Comparison of ENCODE assay signal across 11 cellular contexts in the genomic region with DNA sequence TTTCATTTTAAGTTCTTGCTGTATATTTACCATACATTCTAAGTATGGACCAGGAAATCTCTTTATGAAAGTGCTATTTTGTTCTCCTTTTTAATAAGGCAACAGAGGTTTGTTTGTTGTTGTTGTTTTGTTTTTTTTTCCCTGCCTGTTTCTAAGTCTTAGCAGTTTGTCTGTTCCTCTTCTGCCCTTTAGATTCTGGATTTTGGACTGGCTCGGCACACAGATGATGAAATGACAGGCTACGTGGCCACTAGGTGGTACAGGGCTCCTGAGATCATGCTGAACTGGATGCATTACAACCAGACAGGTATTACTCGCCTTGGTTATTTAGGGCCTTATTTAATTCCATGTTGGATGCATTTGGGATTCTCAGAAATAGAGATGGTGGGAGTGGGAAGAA. TPM values are rescaled to one million over a fixed set of nuclear protein-coding genes. Genes with fewer than 3 reads are reported as not detected.
A peak's percentile ranks its signal among the peaks of the same experiment; 100 is the strongest.
DNase-seq lines count a peak whose midpoint lies in the region; ATAC-seq, FAIRE-seq and TF ChIP-seq lines count a peak whose summit lies in the region.
"Had no signal": no experiment of that assay in that cellular context is flagged by ENCODE, and none has a peak within 500 bp of the region (broad histone marks: within the 10 kb centered on the region; RNA-seq: fewer than 3 reads in every experiment).

No MANE protein-coding gene starts in this region.

- H3K9me2 ChIP-seq in DOHH2 (replicated peaks; ENCODE audit: control insufficient read depth, low read length), result no peaks in the 10 kb centered on the region

- peaks cover 3% of the 10 kb centered on the region; the same call in 1 of the 2 replicates for H3K9me3 ChIP-seq in DOHH2 (ENCODE audit: control insufficient read depth, insufficient read depth, low read length)
- H3K9me3 ChIP-seq: Peyer's patch, sigmoid colon had no signal

- no peaks in the 10 kb centered on the region for H3K27me3 Mint-ChIP-seq in naive B cell
- H3K27me3 Mint-ChIP-seq: activated CD4-positive, alpha-beta memory T cell treated with anti-CD3 and anti-CD28 coated beads, Interleukin-2, amount 10 ng/mL, durations not matched to agents 7 days and 5 days; stimulated activated naive B cell treated with anti-CD40 and anti-IgM and Interleukin-4, amounts not matched to agents 10 μg/mL and 1 μg/mL and 100 μg/mL, for 72 hours had no signal

- no peak overlapping the region for H3K4me2 ChIP-seq in DOHH2 (ENCODE audit: low read length)

- H3K36me3 ChIP-seq in DOHH2 (ENCODE audit: control insufficient read depth, low read length) (peaks cover 54% of the 10 kb centered on the region), bronchial epithelial cell (ENCODE audit: control insufficient read depth, insufficient read depth, low read length) (peaks cover 4% of the 10 kb centered on the region)

- no peaks in the 10 kb centered on the region for H3K79me2 ChIP-seq in DOHH2 (ENCODE audit: control insufficient read depth, low read length)

- H3K4me3 ChIP-seq in DOHH2 (ENCODE audit: low read length) (no peak overlapping the region), bronchial epithelial cell (ENCODE audit: low read depth, low read length) (no peak overlapping the region)
- H3K4me3 ChIP-seq: Peyer's patch, sigmoid colon had no signal

- no peak for FAIRE-seq in bronchial epithelial cell (lab: Jason Lieb, UNC)

- H3K9me3 Mint-ChIP-seq in naive B cell, result no peaks in the 10 kb centered on the region
- H3K9me3 Mint-ChIP-seq: activated CD4-positive, alpha-beta memory T cell treated with anti-CD3 and anti-CD28 coated beads, Interleukin-2, amount 10 ng/mL, durations not matched to agents 7 days and 5 days; stimulated activated naive B cell treated with anti-CD40 and anti-IgM and Interleukin-4, amounts not matched to agents 10 μg/mL and 1 μg/mL and 100 μg/mL, for 72 hours had no signal

- POLR2A ChIA-PET in HEK293T (lab: Yijun Ruan, JAX), result no interaction called here

- CTCF ChIA-PET in HEK293T (lab: Yijun Ruan, JAX), result interaction anchor here (1.3 kb wide), 1 partner anchor 19 kb away, joined by 3 read pairs; no protein-coding TSS in a partner anchor

- H4K20me1 ChIP-seq in DOHH2 (ENCODE audit: control insufficient read depth, insufficient read depth, low read depth, low read length), result no peaks in the 10 kb centered on the region

- TF ChIP-seq CTCF in DOHH2 (IDR thresholded peaks at IDR 0.05; ENCODE audit: low read depth, low read length, poor library complexity, severe bottlenecking) (peak; percentile 53), bronchial epithelial cell (IDR thresholded peaks at IDR 0.05; ENCODE audit: insufficient read depth, low read length, severe bottlenecking) (peak; percentile 57)

- ATAC-seq in naive B cell (ENCODE audit: low read depth in 2 of 2) (peak; percentile 52 to 69), GM21529 (IDR thresholded peaks at IDR 0.05; ENCODE audit: unreplicated experiment) (no peak), GM18502 (IDR thresholded peaks at IDR 0.05; ENCODE audit: poor library complexity, unreplicated experiment) (no peak)
- ATAC-seq: stimulated activated naive B cell treated with anti-CD40 and anti-IgM and Interleukin-4, amounts not matched to agents 10 μg/mL and 1 μg/mL and 100 μg/mL, for 72 hours had no signal

- H3K4me1 Mint-ChIP-seq in naive B cell, result peaks cover 9 to 25% (median 12%) of the 10 kb centered on the region in 3 donors

- H3K27me3 ChIP-seq in DOHH2 (ENCODE audit: control insufficient read depth, low read length) (no peaks in the 10 kb centered on the region), bronchial epithelial cell (ENCODE audit: control insufficient read depth, insufficient read depth, low read length) (no peaks in the 10 kb centered on the region)
- H3K27me3 ChIP-seq: Peyer's patch, sigmoid colon had no signal

- H3F3A ChIP-seq in DOHH2 (ENCODE audit: control insufficient read depth, insufficient read depth), result no peaks in the 10 kb centered on the region; the same call in 1 of the 2 replicates

- no peaks in the 10 kb centered on the region for H3K4me1 ChIP-seq in DOHH2 (ENCODE audit: control insufficient read depth, low read length)

- H3K27ac Mint-ChIP-seq in naive B cell, result peak overlapping the region in 4 of 6 donors; percentile 12 to 80 (median 41)
- H3K27ac Mint-ChIP-seq: activated CD4-positive, alpha-beta memory T cell treated with anti-CD3 and anti-CD28 coated beads, Interleukin-2, amount 10 ng/mL, durations not matched to agents 7 days and 5 days; stimulated activated naive B cell treated with anti-CD40 and anti-IgM and Interleukin-4, amounts not matched to agents 10 μg/mL and 1 μg/mL and 100 μg/mL, for 72 hours had no signal

- DNase-seq in HEK293T (ENCODE audit: extremely low spot score) (peak; percentile 17), bronchial epithelial cell (ENCODE audit: low read depth) (peak; percentile 31), naive B cell (peak; percentile 17), GDM1 (lab: John Stamatoyannopoulos, UW) (no peak)
- DNase-seq: activated CD4-positive, alpha-beta memory T cell treated with anti-CD3 and anti-CD28 coated beads, Interleukin-2, amount 10 ng/mL, durations not matched to agents 7 days and 5 days; sigmoid colon; stimulated activated naive B cell treated with anti-CD40 and anti-IgM and Interleukin-4, amounts not matched to agents 10 μg/mL and 1 μg/mL and 100 μg/mL, for 72 hours had no signal

- no peak overlapping the region for H3K4me3 Mint-ChIP-seq in naive B cell
- H3K4me3 Mint-ChIP-seq: activated CD4-positive, alpha-beta memory T cell treated with anti-CD3 and anti-CD28 coated beads, Interleukin-2, amount 10 ng/mL, durations not matched to agents 7 days and 5 days; stimulated activated naive B cell treated with anti-CD40 and anti-IgM and Interleukin-4, amounts not matched to agents 10 μg/mL and 1 μg/mL and 100 μg/mL, for 72 hours had no signal

- peaks cover 9 to 15% of the 10 kb centered on the region in 2 donors for H3K36me3 Mint-ChIP-seq in naive B cell

- H3K27ac ChIP-seq in DOHH2 (ENCODE audit: low read depth, low read length), result no peak overlapping the region
- H3K27ac ChIP-seq: Peyer's patch had no signal

TF ChIP-seq in HEK293T, 16 proteins besides CTCF, POLR2A, EP300 and RAD21:
- TF ChIP-seq SUZ12 (IDR thresholded peaks at IDR 0.05), result no peak
- TF ChIP-seq LEF1 (IDR thresholded peaks at IDR 0.05; ENCODE audit: borderline replicate concordance), result no peak
- no peak for TF ChIP-seq FOXK2 (IDR thresholded peaks at IDR 0.05)
- TF ChIP-seq BHLHE40 (IDR thresholded peaks at IDR 0.05; ENCODE audit: borderline replicate concordance), result no peak
- TF ChIP-seq FOXA1 (IDR thresholded peaks at IDR 0.05), result no peak
- TF ChIP-seq ARNT (IDR thresholded peaks at IDR 0.05), result no peak

RNA-seq across cellular contexts. Expression of gene MAPK14, which starts 48.0 kb away (rescaled TPM):
- total RNA-seq in bronchial epithelial cell, result 38.4 and 44.7 TPM in 2 replicates
- polyA plus RNA-seq in naive B cell (ENCODE audit: low read depth in 6 of 6), result 10 to 100 TPM; 21.5 to 56.5 (median 46.4) TPM

RNA-seq across cellular contexts. Expression of gene SLC26A8, which starts 51.2 kb away (rescaled TPM):
- not detected in 2 replicates for total RNA-seq in bronchial epithelial cell
- not detected for polyA plus RNA-seq in naive B cell (ENCODE audit: low read depth in 6 of 6)
- total RNA-seq: activated CD4-positive, alpha-beta memory T cell treated with anti-CD3 and anti-CD28 coated beads, Interleukin-2, amount 10 ng/mL, durations not matched to agents 7 days and 5 days; sigmoid colon had no signal

RNA-seq across cellular contexts. Expression of gene MAPK13, which starts 54.7 kb away (rescaled TPM):
- 70.6 and 95.6 TPM in 2 replicates for total RNA-seq in bronchial epithelial cell
- 10 to 100 TPM; 23.5 to 76.5 (median 53.0) TPM for polyA plus RNA-seq in naive B cell (ENCODE audit: low read depth in 6 of 6)

Comparison
In these comparisons a context has a peak if more than half of its experiments do, and no peak if none do; other contexts are left out.
1. ATAC-seq: peak in naive B cell (2 of 2); none in GM21529 (single experiment) and GM18502 (single experiment).